11 cellular contexts compared by ENCODE assay signal in genomic region chr12:111436811-111437210, GRCh38. TPM values are rescaled to one million over a fixed set of nuclear protein-coding genes. Genes with fewer than 3 reads are reported as not detected.
DNase-seq lines count a peak whose midpoint lies in the region; ATAC-seq and TF ChIP-seq lines count a peak whose summit lies in the region.
"Had no signal": no experiment of that assay in that cellular context is flagged by ENCODE, and none has a peak within 500 bp of the region (broad histone marks: within the 10 kb centered on the region; RNA-seq: fewer than 3 reads in every experiment).

No MANE protein-coding gene starts in this region.

- no peaks in the 10 kb centered on the region for H3K9me3 Mint-ChIP-seq in activated CD4-positive, alpha-beta memory T cell treated with anti-CD3 and anti-CD28 coated beads for 36 hours
- no peaks in the 10 kb centered on the region for H3K9me3 Mint-ChIP-seq in activated CD4-positive, alpha-beta memory T cell treated with anti-CD3 and anti-CD28 coated beads, Interleukin-2, amount 10 ng/mL, durations not matched to agents 7 days and 5 days
- H3K9me3 Mint-ChIP-seq in WTC11 = no peaks in the 10 kb centered on the region

- H3K27ac ChIP-seq in esophagus squamous epithelium (peak overlapping the region in 3 of 4 donors; percentile 40 to 85 (median 83)), spleen (peak overlapping the region; percentile 53 to 95 (median 92))

- ATAC-seq in WTC11 = no peak
- no peak for ATAC-seq in HG03039 (IDR thresholded peaks at IDR 0.05; ENCODE audit: unreplicated experiment)

- H3K4me3 Mint-ChIP-seq in activated CD4-positive, alpha-beta memory T cell treated with anti-CD3 and anti-CD28 coated beads for 36 hours = no peak overlapping the region
- no peak overlapping the region for H3K4me3 Mint-ChIP-seq in activated CD4-positive, alpha-beta memory T cell treated with anti-CD3 and anti-CD28 coated beads, Interleukin-2, amount 10 ng/mL, durations not matched to agents 7 days and 5 days
- no peak overlapping the region for H3K4me3 Mint-ChIP-seq in WTC11

- H3K4me1 ChIP-seq in esophagus squamous epithelium = peaks cover 17 to 95% (median 39%) of the 10 kb centered on the region in 3 donors
- peaks cover 95 to 100% (median 100%) of the 10 kb centered on the region in 6 donors for H3K4me1 ChIP-seq in spleen

- no peaks in the 10 kb centered on the region for H3K27me3 ChIP-seq in esophagus squamous epithelium
- no peaks in the 10 kb centered on the region for H3K27me3 ChIP-seq in spleen (replicated peaks in 1 of 7)

- H3K4me1 Mint-ChIP-seq in activated CD4-positive, alpha-beta memory T cell treated with anti-CD3 and anti-CD28 coated beads for 36 hours (ENCODE audit: low read depth) = peaks cover 91% of the 10 kb centered on the region
- peaks cover 83% of the 10 kb centered on the region for H3K4me1 Mint-ChIP-seq in activated CD4-positive, alpha-beta memory T cell treated with anti-CD3 and anti-CD28 coated beads, Interleukin-2, amount 10 ng/mL, durations not matched to agents 7 days and 5 days
- H3K4me1 Mint-ChIP-seq in WTC11 = peaks cover 44% of the 10 kb centered on the region

- CTCF ChIA-PET in activated CD4-positive, alpha-beta memory T cell treated with anti-CD3 and anti-CD28 coated beads for 36 hours (lab: Charles Lee) = interaction anchor here (28.6 kb wide), 1 partner anchor 32 kb away, joined by 1161 read pairs; the partner anchor contains the start of gene SH2B3
- CTCF ChIA-PET in activated CD4-positive, alpha-beta memory T cell treated with anti-CD3 and anti-CD28 coated beads, Interleukin-2, amount 10 ng/mL, durations not matched to agents 7 days and 5 days (lab: Charles Lee) = interaction anchor here (1.1 kb wide), 1 partner anchor 40 kb away, joined by 3 read pairs; no protein-coding TSS in a partner anchor
- CTCF ChIA-PET in WTC11 (lab: Charles Lee) = interaction anchor here (3.3 kb wide), 1 partner anchor 14 kb away, joined by 23 read pairs; no protein-coding TSS in a partner anchor

- TF ChIP-seq POLR2A in esophagus squamous epithelium (IDR thresholded peaks at IDR 0.05) (no peak), spleen (IDR thresholded peaks at IDR 0.05) (no peak)

- no peaks in the 10 kb centered on the region for H3K36me3 ChIP-seq in esophagus squamous epithelium
- H3K36me3 ChIP-seq in spleen = peaks cover 0 to 33% (median 0%) of the 10 kb centered on the region in 6 donors

- POLR2A ChIA-PET in activated CD4-positive, alpha-beta memory T cell treated with anti-CD3 and anti-CD28 coated beads for 36 hours (lab: Charles Lee) = no interaction called here
- POLR2A ChIA-PET in activated CD4-positive, alpha-beta memory T cell treated with anti-CD3 and anti-CD28 coated beads, Interleukin-2, amount 10 ng/mL, durations not matched to agents 7 days and 5 days (lab: Charles Lee) = interaction anchor here (0.6 to 10.9 kb wide), 2 partner anchors 7 to 8 kb away, joined by 3 to 252 read pairs; no protein-coding TSS in a partner anchor
- POLR2A ChIA-PET in WTC11 (lab: Charles Lee) = interaction anchor here (0.6 kb wide), 1 partner anchor 856 kb away, joined by 3 read pairs; no protein-coding TSS in a partner anchor

- H3K9me3 ChIP-seq in esophagus squamous epithelium = no peaks in the 10 kb centered on the region
- no peaks in the 10 kb centered on the region for H3K9me3 ChIP-seq in spleen

- TF ChIP-seq CTCF in WTC11 (IDR thresholded peaks at IDR 0.05) (no peak), esophagus squamous epithelium (IDR thresholded peaks at IDR 0.05) (no peak), spleen (IDR thresholded peaks at IDR 0.05 in 8 of 11, conservative IDR thresholded peaks at IDR 0.05 in 3 of 11) (no peak)

- no peak for DNase-seq in activated CD4-positive, alpha-beta memory T cell treated with anti-CD3 and anti-CD28 coated beads for 36 hours
- no peak for DNase-seq in activated CD4-positive, alpha-beta memory T cell treated with anti-CD3 and anti-CD28 coated beads, Interleukin-2, amount 10 ng/mL, durations not matched to agents 7 days and 5 days
- DNase-seq in WTC11 (ENCODE audit: low spot score) (no peak), esophagus squamous epithelium (lab: John Stamatoyannopoulos, UW) (no peak), spleen (peak; percentile 58), C1 segment of cervical spinal cord (lab: John Stamatoyannopoulos, UW) (no peak), medulla oblongata (ENCODE audit: extremely low spot score) (no peak)
- DNase-seq: ACHN; activated naive CD4-positive, alpha-beta T cell treated with Interleukin-2 at 50 U/mL for 16 hours; stimulated activated CD4-positive, alpha-beta T cell treated with anti-CD3 and anti-CD28 coated beads, Interleukin-12 subunit alpha, Interleukin-12 subunit beta, amount 100 ng/mL, for 4 hours had no signal

- no peaks in the 10 kb centered on the region for H3K27me3 Mint-ChIP-seq in activated CD4-positive, alpha-beta memory T cell treated with anti-CD3 and anti-CD28 coated beads for 36 hours
- peaks cover 2% of the 10 kb centered on the region for H3K27me3 Mint-ChIP-seq in activated CD4-positive, alpha-beta memory T cell treated with anti-CD3 and anti-CD28 coated beads, Interleukin-2, amount 10 ng/mL, durations not matched to agents 7 days and 5 days
- no peaks in the 10 kb centered on the region for H3K27me3 Mint-ChIP-seq in WTC11 (ENCODE audit: low read depth)

- peaks cover 16% of the 10 kb centered on the region for H3K36me3 Mint-ChIP-seq in activated CD4-positive, alpha-beta memory T cell treated with anti-CD3 and anti-CD28 coated beads for 36 hours
- H3K36me3 Mint-ChIP-seq in activated CD4-positive, alpha-beta memory T cell treated with anti-CD3 and anti-CD28 coated beads, Interleukin-2, amount 10 ng/mL, durations not matched to agents 7 days and 5 days (ENCODE audit: low read depth) = peaks cover 33% of the 10 kb centered on the region
- H3K36me3 Mint-ChIP-seq in WTC11 = no peaks in the 10 kb centered on the region; the same call in 1 of the 2 replicates

- H3K4me3 ChIP-seq in esophagus squamous epithelium = no peak overlapping the region
- H3K4me3 ChIP-seq in spleen = no peak overlapping the region

- intact Hi-C loops in activated CD4-positive, alpha-beta memory T cell treated with anti-CD3 and anti-CD28 coated beads for 36 hours (cut with micrococcal nuclease) = loop anchor here (10.0 kb wide), 1 partner anchor 662 kb away; no protein-coding TSS in a partner anchor
- intact Hi-C loops in esophagus squamous epithelium (cut with DNase I) (no loop called here), spleen (cut with DNase I; ENCODE audit: low total_unique reads) (no loop called here)

- H3K27ac Mint-ChIP-seq in activated CD4-positive, alpha-beta memory T cell treated with anti-CD3 and anti-CD28 coated beads for 36 hours = peak overlapping the region; percentile 62
- H3K27ac Mint-ChIP-seq in activated CD4-positive, alpha-beta memory T cell treated with anti-CD3 and anti-CD28 coated beads, Interleukin-2, amount 10 ng/mL, durations not matched to agents 7 days and 5 days = no peak overlapping the region
- H3K27ac Mint-ChIP-seq in WTC11 = peak overlapping the region; percentile 87

- WGBS in esophagus squamous epithelium, 2 donors = 89 to 100% methylated on average over 1 of the region's 4 CpGs
- WGBS in spleen, 5 donors = 38 to 71% (median 58%) methylated on average over 2 to 4 of the region's 4 CpGs

TF ChIP-seq in WTC11, 78 proteins besides CTCF, POLR2A, EP300 and RAD21:
- TF ChIP-seq ATF3 (CRISPR knock-in tag; conservative IDR thresholded peaks at IDR 0.05) = no peak
TF ChIP-seq in WTC11: peak in this region for 0.

RNA-seq across cellular contexts. Expression of gene SH2B3, which starts 31.1 kb away (rescaled TPM):
- 10 to 100 TPM; 32.6 to 34.2 TPM for total RNA-seq in activated CD4-positive, alpha-beta memory T cell treated with anti-CD3 and anti-CD28 coated beads for 36 hours
- total RNA-seq in activated CD4-positive, alpha-beta memory T cell treated with anti-CD3 and anti-CD28 coated beads, Interleukin-2, amount 10 ng/mL, durations not matched to agents 7 days and 5 days = 10 to 100 TPM; 18.8 to 20.2 TPM
- total RNA-seq in WTC11 (2021) (20.5 to 31.8 TPM (median 20.7 TPM) in 3 replicates), esophagus squamous epithelium (10 to 100 TPM in 1 of 4 donors, 1 to 10 TPM in 3; 3.3 to 16.2 (median 5.6) TPM), spleen (100 to 1,000 TPM in 1 of 7 donors, 10 to 100 TPM in 6; 72.6 to 105 (median 88.3) TPM)
- polyA plus RNA-seq in spleen = 10 to 100 TPM; 11.5 to 25.5 (median 12.0) TPM
